ENCODE assay signal across 24 cellular contexts in genomic region chr7:118720632-118721031, GRCh38.
"Had no signal": no experiment of that assay in that cellular context is flagged by ENCODE, and none has a peak within 500 bp of the region (broad histone marks: within the 10 kb centered on the region; RNA-seq: fewer than 3 reads in every experiment).

No MANE protein-coding gene starts in this region.

- H3K27me3 ChIP-seq: colonic mucosa, dorsolateral prefrontal cortex, esophagus muscularis mucosa, esophagus squamous epithelium, foreskin keratinocyte, gastrocnemius medialis, gastroesophageal sphincter, heart left ventricle, heart right ventricle had no signal

- H3K9me3 ChIP-seq: colonic mucosa, esophagus muscularis mucosa, esophagus squamous epithelium, gastrocnemius medialis, gastroesophageal sphincter, heart left ventricle, heart right ventricle had no signal

- H3K36me3 ChIP-seq: colonic mucosa, esophagus muscularis mucosa, esophagus squamous epithelium, gastrocnemius medialis, gastroesophageal sphincter, heart left ventricle, heart right ventricle had no signal

- ATAC-seq: effector memory CD8-positive, alpha-beta T cell; esophagus mucosa; foreskin keratinocyte; gastrocnemius medialis; gastroesophageal sphincter; heart left ventricle; heart right ventricle had no signal

- H3K27ac ChIP-seq: colonic mucosa, coronary artery, dorsolateral prefrontal cortex, epithelial cell of prostate, esophagus muscularis mucosa, esophagus squamous epithelium, foreskin keratinocyte, gastrocnemius medialis, gastroesophageal sphincter, heart left ventricle, heart right ventricle had no signal

- H3K4me3 ChIP-seq: colonic mucosa, coronary artery, dorsolateral prefrontal cortex, esophagus muscularis mucosa, esophagus squamous epithelium, gastrocnemius medialis, gastroesophageal sphincter, heart left ventricle, heart right ventricle had no signal

- H3K4me1 ChIP-seq: colonic mucosa, esophagus muscularis mucosa, esophagus squamous epithelium, foreskin keratinocyte, gastrocnemius medialis, gastroesophageal sphincter, heart left ventricle, heart right ventricle had no signal

- DNase-seq: colonic mucosa; cortex of kidney; dermis blood vessel endothelial cell; dorsolateral prefrontal cortex; effector CD4-positive, alpha-beta T cell; effector CD8-positive, alpha-beta T cell; effector memory CD4-positive, alpha-beta T cell; effector memory CD8-positive, alpha-beta T cell; endodermal cell; erythroblast; esophagus squamous epithelium; foreskin fibroblast; foreskin keratinocyte; foreskin melanocyte; gastrocnemius medialis; glutamatergic neuron; head of caudate nucleus; heart left ventricle; heart right ventricle had no signal
